ENCODE assay signal across 10 cellular contexts in the genomic region with DNA sequence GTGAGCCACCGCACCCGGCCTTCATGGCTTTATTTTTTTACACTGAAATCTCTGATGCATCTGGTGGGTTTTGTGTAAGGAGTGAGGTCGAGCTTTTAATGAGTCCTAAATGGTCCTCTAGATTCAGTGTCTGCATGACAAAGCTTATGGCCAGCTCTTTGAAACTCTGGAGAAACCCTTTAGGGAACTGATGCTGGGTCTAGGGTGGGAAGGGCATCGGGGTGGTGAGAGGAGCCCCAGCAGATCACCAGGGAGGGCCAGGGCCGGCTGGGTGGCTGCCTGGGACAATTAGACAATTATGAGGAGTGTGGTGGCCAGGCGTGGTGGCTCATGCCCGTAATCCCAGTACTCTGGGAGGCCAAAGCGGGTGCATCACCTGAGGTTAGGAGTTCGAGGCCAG.
DNase-seq lines count a peak whose midpoint lies in the region; ATAC-seq, FAIRE-seq and TF ChIP-seq lines count a peak whose summit lies in the region.
"Had no signal": no experiment of that assay in that cellular context is flagged by ENCODE, and none has a peak within 500 bp of the region (broad histone marks: within the 10 kb centered on the region; RNA-seq: fewer than 3 reads in every experiment).

No MANE protein-coding gene starts in this region.

- 93% methylated on average over 9 of the region's 9 CpGs for WGBS in esophagus muscularis mucosa
- 75 to 83% methylated on average over 9 of the region's 9 CpGs for WGBS in pancreas, 2 donors

- H3K4me3 ChIP-seq in SK-N-MC (peak overlapping the region; percentile 72), esophagus muscularis mucosa (peak overlapping the region; percentile 35 to 54 (median 44)), skeletal muscle satellite cell (ENCODE audit: low read length) (no peak overlapping the region), pancreas (no peak overlapping the region), foreskin fibroblast (ENCODE audit: low read depth in 1 of 2, low read length in 2 of 2) (peak overlapping the region in 1 of 2 donors; percentile 35)

- TF ChIP-seq CTCF in esophagus muscularis mucosa (IDR thresholded peaks at IDR 0.05) (no peak), pancreas (IDR thresholded peaks at IDR 0.05) (no peak), foreskin fibroblast (IDR thresholded peaks at IDR 0.05; ENCODE audit: low read depth, low read length) (no peak)

- H3K9me3 ChIP-seq in SK-N-MC (ENCODE audit: low read depth, low read length) (peaks cover 2% of the 10 kb centered on the region; the same call in 1 of the 2 replicates), esophagus muscularis mucosa (no peaks in the 10 kb centered on the region), skeletal muscle satellite cell (replicated peaks; ENCODE audit: low read length) (peaks cover 2% of the 10 kb centered on the region), pancreas (no peaks in the 10 kb centered on the region)

- no peaks in the 10 kb centered on the region for H3K27me3 ChIP-seq in esophagus muscularis mucosa
- H3K27me3 ChIP-seq in skeletal muscle satellite cell (ENCODE audit: control insufficient read depth, insufficient read depth, low read length): no peaks in the 10 kb centered on the region
- H3K27me3 ChIP-seq in pancreas: no peaks in the 10 kb centered on the region

- DNase-seq in CD1c-positive myeloid dendritic cell (ENCODE audit: extremely low spot score): peak; percentile 16
- no peak for DNase-seq in SK-N-MC (ENCODE audit: low read depth, low spot score)
- no peak for DNase-seq in esophagus muscularis mucosa (ENCODE audit: extremely low spot score)
- no peak for DNase-seq in RPMI8226
- no peak for DNase-seq in pancreas
- DNase-seq in foreskin fibroblast: no peak
- DNase-seq: NCI-H2171 treated with DMSO at 0.1 percent for 48 hours had no signal

- H3K9ac ChIP-seq in SK-N-MC (ENCODE audit: insufficient read length) (peak overlapping the region; percentile 61), skeletal muscle satellite cell (ENCODE audit: low read depth, low read length) (peak overlapping the region; percentile 41)

- intact Hi-C loops in esophagus muscularis mucosa (cut with DNase I) (no loop called here), pancreas (cut with DNase I) (no loop called here)

- TF ChIP-seq EP300 in esophagus muscularis mucosa (IDR thresholded peaks at IDR 0.05): no peak

- no peak for FAIRE-seq in pancreas (lab: Jason Lieb, UNC)
- FAIRE-seq: colon had no signal

- peak overlapping the region; percentile 75 for H3K4me2 ChIP-seq in skeletal muscle satellite cell (ENCODE audit: low read length)

- no peaks in the 10 kb centered on the region for H3K36me3 ChIP-seq in SK-N-MC (ENCODE audit: insufficient read depth, low read length)
- no peaks in the 10 kb centered on the region for H3K36me3 ChIP-seq in esophagus muscularis mucosa
- no peaks in the 10 kb centered on the region for H3K36me3 ChIP-seq in skeletal muscle satellite cell (ENCODE audit: insufficient read depth, low read length)
- no peaks in the 10 kb centered on the region for H3K36me3 ChIP-seq in pancreas

- ATAC-seq in pancreas: no peak
- no peak for ATAC-seq in HG02885 (IDR thresholded peaks at IDR 0.05; ENCODE audit: poor library complexity, unreplicated experiment)

- H3K4me1 ChIP-seq in esophagus muscularis mucosa (peaks cover 16 to 23% (median 20%) of the 10 kb centered on the region in 4 donors), skeletal muscle satellite cell (ENCODE audit: control insufficient read depth, insufficient read depth, low read length) (peaks cover 16% of the 10 kb centered on the region), pancreas (no peaks in the 10 kb centered on the region)

- H3K27ac ChIP-seq in SK-N-MC (peak overlapping the region; percentile 100), esophagus muscularis mucosa (replicated peaks in 1 of 4) (peak overlapping the region; percentile 66 to 83 (median 72)), pancreas (peak overlapping the region in 1 of 4 donors; percentile 58)

- no peak for TF ChIP-seq POLR2A in esophagus muscularis mucosa (IDR thresholded peaks at IDR 0.05; ENCODE audit: low read depth)

Comparison
In these comparisons a context has a peak if more than half of its experiments do, and no peak if none do; other contexts are left out.
1. H3K4me3 ChIP-seq: peak in SK-N-MC (single experiment) and esophagus muscularis mucosa (4 of 4); none in skeletal muscle satellite cell (single experiment) and pancreas (0 of 4).